14 cellular contexts compared by ENCODE assay signal in the genomic region with DNA sequence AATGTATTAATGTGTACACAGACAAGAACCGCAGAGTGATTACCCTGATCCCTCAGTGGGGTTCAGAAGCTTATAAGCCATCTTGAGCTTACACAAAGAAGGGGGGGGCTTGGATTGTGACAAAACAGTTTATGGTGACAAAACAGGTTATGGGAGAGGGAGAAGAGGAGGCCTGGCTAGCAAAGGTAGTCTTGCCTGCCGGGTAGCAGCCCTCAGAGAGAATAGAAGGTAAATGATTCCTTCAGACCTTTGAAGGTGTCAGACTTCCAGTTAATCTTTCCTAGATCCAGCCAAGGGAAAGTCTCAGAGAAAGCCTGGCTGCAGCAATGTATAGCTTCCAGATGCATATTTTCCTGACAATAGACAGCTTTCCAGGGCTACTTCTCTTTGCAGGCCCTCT. TPM values are rescaled to one million over a fixed set of nuclear protein-coding genes. Genes with fewer than 3 reads are reported as not detected.
A peak's percentile ranks its signal among the peaks of the same experiment; 100 is the strongest.
DNase-seq lines count a peak whose midpoint lies in the region; ATAC-seq and TF ChIP-seq lines count a peak whose summit lies in the region.
"Had no signal": no experiment of that assay in that cellular context is flagged by ENCODE, and none has a peak within 500 bp of the region (broad histone marks: within the 10 kb centered on the region; RNA-seq: fewer than 3 reads in every experiment).

No MANE protein-coding gene starts in this region.

- no peaks in the 10 kb centered on the region for H3K9me3 ChIP-seq in osteoblast (ENCODE audit: low read depth, low read length)
- H3K9me3 ChIP-seq: tibial nerve had no signal

- POLR2A ChIA-PET in MCF 10A (lab: Yijun Ruan, JAX), result interaction anchor here (1.8 kb wide), 1 partner anchor 45 kb away, joined by 5 read pairs; a partner anchor contains a TSS

- peaks cover 28% of the 10 kb centered on the region for H3K4me1 Mint-ChIP-seq in stimulated activated naive CD8-positive, alpha-beta T cell treated with anti-CD3 and anti-CD28 coated beads, Interleukin-15, Interleukin-2, amounts not matched to agents 100 ng/mL and 50 ng/mL, for 24 hours (ENCODE audit: low read depth)
- peaks cover 32% of the 10 kb centered on the region for H3K4me1 Mint-ChIP-seq in stimulated activated naive CD8-positive, alpha-beta T cell treated with anti-CD3 and anti-CD28 coated beads, Interleukin-15, amount 100 ng/mL, for 72 hours
- peaks cover 32% of the 10 kb centered on the region for H3K4me1 Mint-ChIP-seq in MCF 10A (ENCODE audit: insufficient read depth, unreplicated experiment)
- H3K4me1 Mint-ChIP-seq: B cell had no signal

- peak overlapping the region; percentile 79 for H3K27ac ChIP-seq in osteoblast (ENCODE audit: low read depth, low read length)
- H3K27ac ChIP-seq: tibial nerve had no signal

- H3K27ac Mint-ChIP-seq in stimulated activated naive CD8-positive, alpha-beta T cell treated with anti-CD3 and anti-CD28 coated beads, Interleukin-15, Interleukin-2, amounts not matched to agents 100 ng/mL and 50 ng/mL, for 24 hours, result peak overlapping the region; percentile 75
- H3K27ac Mint-ChIP-seq in stimulated activated naive CD8-positive, alpha-beta T cell treated with anti-CD3 and anti-CD28 coated beads, Interleukin-15, amount 100 ng/mL, for 72 hours, result peak overlapping the region in 1 of 2 donors; percentile 92
- H3K27ac Mint-ChIP-seq in MCF 10A (ENCODE audit: low read depth, unreplicated experiment), result peak overlapping the region; percentile 5
- H3K27ac Mint-ChIP-seq: B cell had no signal

- DNase-seq in stimulated activated naive CD8-positive, alpha-beta T cell treated with anti-CD3 and anti-CD28 coated beads, Interleukin-15, amount 100 ng/mL, for 72 hours, result no peak
- no peak for DNase-seq in MCF 10A (ENCODE audit: unreplicated experiment)
- no peak for DNase-seq in osteoblast (ENCODE audit: insufficient read length, low spot score, missing footprints)
- no peak for DNase-seq in erythroblast (lab: John Stamatoyannopoulos, UW)
- DNase-seq in NOMO-1 (lab: John Stamatoyannopoulos, UW; ENCODE audit: unreplicated experiment in 2 of 2), result no peak
- DNase-seq: activated CD4-positive, alpha-beta T cell treated with anti-CD3 and anti-CD28 coated beads, Interleukin-2, amount 50 U/mL, for 4 hours; dermis blood vessel endothelial cell; left cardiac atrium; NCI-H1436 had no signal

- no peaks in the 10 kb centered on the region for H3K36me3 ChIP-seq in osteoblast (ENCODE audit: insufficient read depth, low read length)
- H3K36me3 ChIP-seq: tibial nerve had no signal

- CTCF ChIA-PET in MCF 10A (lab: Yijun Ruan, JAX), result interaction anchor here (1.1 kb wide), 1 partner anchor 235 kb away, joined by 3 read pairs; no protein-coding TSS in a partner anchor

- intact Hi-C loops in MCF 10A (cut with micrococcal nuclease), result no loop called here

- H3K36me3 Mint-ChIP-seq in stimulated activated naive CD8-positive, alpha-beta T cell treated with anti-CD3 and anti-CD28 coated beads, Interleukin-15, Interleukin-2, amounts not matched to agents 100 ng/mL and 50 ng/mL, for 24 hours (ENCODE audit: low read depth), result no peaks in the 10 kb centered on the region
- H3K36me3 Mint-ChIP-seq in MCF 10A (ENCODE audit: insufficient read depth, unreplicated experiment), result no peaks in the 10 kb centered on the region

- peak overlapping the region; percentile 40 for H3K4me2 ChIP-seq in osteoblast (ENCODE audit: insufficient read depth, low read length)

- ATAC-seq in stimulated activated naive CD8-positive, alpha-beta T cell treated with anti-CD3 and anti-CD28 coated beads, Interleukin-15, amount 100 ng/mL, for 72 hours, result no peak
- ATAC-seq in GM21528 (IDR thresholded peaks at IDR 0.05; ENCODE audit: low FRiP score, unreplicated experiment) (no peak), HG03565 (IDR thresholded peaks at IDR 0.05; ENCODE audit: unreplicated experiment) (no peak)

- H2AFZ ChIP-seq in osteoblast (ENCODE audit: low read length), result peak overlapping the region; percentile 6

- H3K27me3 ChIP-seq in osteoblast (ENCODE audit: insufficient read depth, low read length), result no peaks in the 10 kb centered on the region
- H3K27me3 ChIP-seq: tibial nerve had no signal

- H3K4me1 ChIP-seq in osteoblast (ENCODE audit: insufficient read depth, low read length), result peaks cover 47% of the 10 kb centered on the region

- H3K9me3 Mint-ChIP-seq in stimulated activated naive CD8-positive, alpha-beta T cell treated with anti-CD3 and anti-CD28 coated beads, Interleukin-15, Interleukin-2, amounts not matched to agents 100 ng/mL and 50 ng/mL, for 24 hours, result peaks cover 5% of the 10 kb centered on the region
- H3K9me3 Mint-ChIP-seq in stimulated activated naive CD8-positive, alpha-beta T cell treated with anti-CD3 and anti-CD28 coated beads, Interleukin-15, amount 100 ng/mL, for 72 hours, result no peaks in the 10 kb centered on the region
- no peaks in the 10 kb centered on the region for H3K9me3 Mint-ChIP-seq in MCF 10A (ENCODE audit: unreplicated experiment)

- no TSS peak for BruUV-seq in MCF 10A (replicated peaks; lab: Mats Ljungman, UMichigan)

- TF ChIP-seq CTCF in MCF 10A (IDR thresholded peaks at IDR 0.05; ENCODE audit: unreplicated experiment) (no peak), osteoblast (IDR thresholded peaks at IDR 0.05; ENCODE audit: extremely low read depth, low read depth, low read length) (no peak)

- H3K4me3 ChIP-seq in osteoblast (ENCODE audit: insufficient read depth, low read length), result no peak overlapping the region
- H3K4me3 ChIP-seq: tibial nerve had no signal

- peaks cover 23% of the 10 kb centered on the region for H3K27me3 Mint-ChIP-seq in stimulated activated naive CD8-positive, alpha-beta T cell treated with anti-CD3 and anti-CD28 coated beads, Interleukin-15, Interleukin-2, amounts not matched to agents 100 ng/mL and 50 ng/mL, for 24 hours
- no peaks in the 10 kb centered on the region for H3K27me3 Mint-ChIP-seq in stimulated activated naive CD8-positive, alpha-beta T cell treated with anti-CD3 and anti-CD28 coated beads, Interleukin-15, amount 100 ng/mL, for 72 hours
- H3K27me3 Mint-ChIP-seq in MCF 10A (ENCODE audit: insufficient read depth, unreplicated experiment), result no peaks in the 10 kb centered on the region

- H3K79me2 ChIP-seq in osteoblast (ENCODE audit: insufficient read depth, low read length), result no peaks in the 10 kb centered on the region

- no peaks in the 10 kb centered on the region for H4K20me1 ChIP-seq in osteoblast (ENCODE audit: insufficient read depth, low read length)

- no peak for TF ChIP-seq POLR2A in erythroblast (IDR thresholded peaks at IDR 0.05; ENCODE audit: low read length)

- peak overlapping the region; percentile 22 for H3K4me3 Mint-ChIP-seq in stimulated activated naive CD8-positive, alpha-beta T cell treated with anti-CD3 and anti-CD28 coated beads, Interleukin-15, Interleukin-2, amounts not matched to agents 100 ng/mL and 50 ng/mL, for 24 hours
- H3K4me3 Mint-ChIP-seq in stimulated activated naive CD8-positive, alpha-beta T cell treated with anti-CD3 and anti-CD28 coated beads, Interleukin-15, amount 100 ng/mL, for 72 hours, result no peak overlapping the region
- H3K4me3 Mint-ChIP-seq in MCF 10A (ENCODE audit: unreplicated experiment), result no peak overlapping the region
- H3K4me3 Mint-ChIP-seq: B cell had no signal

RNA-seq across cellular contexts. Expression of a gene that starts 44.6 kb away (rescaled TPM):
- total RNA-seq in MCF 10A (2022), result 78.0 and 79.8 TPM in 2 replicates
- total RNA-seq in osteoblast, result 46.9 and 57.2 TPM in 2 replicates
- total RNA-seq: B cell had no signal
